Comparison of ENCODE assay signal across 1 cellular context in genomic region chr7:117250245-117250644, GRCh38.
TF ChIP-seq lines count a peak whose summit lies in the region.

No MANE protein-coding gene starts in this region.

TF ChIP-seq in IMR-90, 13 proteins besides CTCF, POLR2A, EP300 and RAD21 (continued from another document):
- TF ChIP-seq MAFK (IDR thresholded peaks at IDR 0.05; ENCODE audit: low read depth, low read length) (no peak), MAZ (IDR thresholded peaks at IDR 0.05; ENCODE audit: borderline replicate concordance, low read depth, low read length) (no peak), MXI1 (IDR thresholded peaks at IDR 0.05; ENCODE audit: borderline replicate concordance, low read depth, low read length) (no peak), ELK1 (IDR thresholded peaks at IDR 0.05; ENCODE audit: borderline replicate concordance, low read depth, low read length) (no peak), SMC3 (IDR thresholded peaks at IDR 0.05; ENCODE audit: low read depth, low read length) (no peak), NFE2L2 (IDR thresholded peaks at IDR 0.05; ENCODE audit: low read depth, low read length) (no peak), CHD1 (IDR thresholded peaks at IDR 0.05; ENCODE audit: low read depth, low read length) (no peak), CEBPB (IDR thresholded peaks at IDR 0.05; ENCODE audit: low read depth, low read length) (no peak), FOS (IDR thresholded peaks at IDR 0.05; ENCODE audit: low read depth, low read length) (no peak)
- TF ChIP-seq, protein P1, sequence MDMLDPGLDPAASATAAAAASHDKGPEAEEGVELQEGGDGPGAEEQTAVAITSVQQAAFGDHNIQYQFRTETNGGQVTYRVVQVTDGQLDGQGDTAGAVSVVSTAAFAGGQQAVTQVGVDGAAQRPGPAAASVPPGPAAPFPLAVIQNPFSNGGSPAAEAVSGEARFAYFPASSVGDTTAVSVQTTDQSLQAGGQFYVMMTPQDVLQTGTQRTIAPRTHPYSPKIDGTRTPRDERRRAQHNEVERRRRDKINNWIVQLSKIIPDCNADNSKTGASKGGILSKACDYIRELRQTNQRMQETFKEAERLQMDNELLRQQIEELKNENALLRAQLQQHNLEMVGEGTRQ (IDR thresholded peaks at IDR 0.05; ENCODE audit: low read depth, low read length): no peak
